Comparison of ENCODE assay signal across 8 cellular contexts in the genomic region with DNA sequence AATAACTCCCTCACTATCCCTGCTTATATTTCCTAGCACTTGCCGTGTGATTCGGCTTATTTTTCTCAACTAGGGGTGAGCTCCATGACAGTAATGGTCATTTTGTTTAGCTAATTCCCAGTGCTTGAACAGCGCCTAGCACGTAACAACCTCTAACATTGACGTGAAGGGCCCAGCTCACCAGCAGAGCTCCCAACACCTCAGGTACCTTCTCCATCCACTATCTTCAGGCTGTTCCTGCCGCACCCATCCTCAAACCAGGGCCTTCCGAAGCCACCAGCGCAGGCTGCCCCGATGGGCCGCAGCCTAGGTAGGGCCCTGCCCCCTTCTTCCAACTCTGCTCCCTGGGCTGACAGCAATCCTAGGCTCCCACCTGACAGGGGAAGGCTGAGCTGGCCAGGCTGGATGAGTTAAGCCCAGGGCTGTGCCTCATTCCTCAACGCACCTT. TPM values are rescaled to one million over a fixed set of nuclear protein-coding genes. Genes with fewer than 3 reads are reported as not detected.
A peak's percentile ranks its signal among the peaks of the same experiment; 100 is the strongest.
DNase-seq lines count a peak whose midpoint lies in the region; ATAC-seq and TF ChIP-seq lines count a peak whose summit lies in the region.

No MANE protein-coding gene starts in this region.

- peaks cover 0 to 45% of the 10 kb centered on the region in 2 donors for H3K36me3 ChIP-seq in gastroesophageal sphincter
- peaks cover 16 to 30% of the 10 kb centered on the region in 2 experiments for H3K36me3 ChIP-seq in trophoblast cell (ENCODE audit: control insufficient read depth in 1 of 2, insufficient read depth in 2 of 2, low read length in 2 of 2)

- no peak overlapping the region for H3K23ac ChIP-seq in trophoblast cell (ENCODE audit: low read length)

- no peaks in the 10 kb centered on the region for H3K27me3 Mint-ChIP-seq in activated CD8-positive, alpha-beta T cell treated with anti-CD3 and anti-CD28 coated beads for 36 hours

- peak overlapping the region; percentile 97 for H2AK5ac ChIP-seq in trophoblast cell (ENCODE audit: low read length)

- peak overlapping the region; percentile 49 for H3K4ac ChIP-seq in trophoblast cell (ENCODE audit: low read depth, low read length)

- H2BK120ac ChIP-seq in trophoblast cell (ENCODE audit: insufficient read depth, low read length, poor library complexity) = peak overlapping the region; percentile 34

- H3K4me1 ChIP-seq in gastroesophageal sphincter = peaks cover 0 to 37% (median 12%) of the 10 kb centered on the region in 3 donors
- H3K4me1 ChIP-seq in trophoblast cell (ENCODE audit: control insufficient read depth in 1 of 2, insufficient read depth in 2 of 2, low read length in 2 of 2) = peaks cover 4 to 7% of the 10 kb centered on the region in 2 experiments

- ATAC-seq in activated CD8-positive, alpha-beta T cell treated with anti-CD3 and anti-CD28 coated beads for 36 hours = no peak
- no peak for ATAC-seq in gastroesophageal sphincter

- H2BK12ac ChIP-seq in trophoblast cell (ENCODE audit: low read length) = no peak overlapping the region

- peak overlapping the region; percentile 78 for H4K8ac ChIP-seq in trophoblast cell (ENCODE audit: low read depth, low read length)

- WGBS in gastroesophageal sphincter (ENCODE audit: low coverage in 1 of 2), 2 donors = 0 to 20% methylated on average over 3 to 5 of the region's 11 CpGs
- WGBS in trophoblast cell (ENCODE audit: extremely low coverage, insufficient coverage, insufficient read length) = no CpG with 5 or more reads among the region's 11 CpGs

- H3K27me3 ChIP-seq in gastroesophageal sphincter = no peaks in the 10 kb centered on the region
- no peaks in the 10 kb centered on the region for H3K27me3 ChIP-seq in trophoblast cell (ENCODE audit: insufficient read depth, low read length)

- peaks cover 14% of the 10 kb centered on the region for H3K79me1 ChIP-seq in trophoblast cell (ENCODE audit: low read length)

- H3K27ac Mint-ChIP-seq in activated CD8-positive, alpha-beta T cell treated with anti-CD3 and anti-CD28 coated beads for 36 hours = peak overlapping the region; percentile 98

- H4K91ac ChIP-seq in trophoblast cell (ENCODE audit: low read depth, low read length) = peak overlapping the region; percentile 74

- CTCF ChIA-PET in HEK293T (lab: Yijun Ruan, JAX) = interaction anchor here (1.0 to 2.7 kb wide), 3 partner anchors 8 to 210 kb away, joined by 3 to 21 read pairs (median 6); no protein-coding TSS in a partner anchor
- CTCF ChIA-PET in activated CD8-positive, alpha-beta T cell treated with anti-CD3 and anti-CD28 coated beads for 36 hours (lab: Charles Lee) = interaction anchor here (0.9 to 2.8 kb wide), 5 partner anchors 10 to 459 kb away, joined by 3 to 35 read pairs (median 8); no protein-coding TSS in a partner anchor

- DNase-seq in HEK293T (ENCODE audit: extremely low spot score) (peak; percentile 43), trophoblast cell (no peak), GDM1 (lab: John Stamatoyannopoulos, UW) (no peak), globus pallidus (ENCODE audit: low spot score) (no peak), SKM-1 treated with dmso at 0.1 percent for 144 hours (lab: John Stamatoyannopoulos, UW; ENCODE audit: unreplicated experiment) (no peak), DMS79 (lab: John Stamatoyannopoulos, UW) (no peak)
- no peak for DNase-seq in activated CD8-positive, alpha-beta T cell treated with anti-CD3 and anti-CD28 coated beads for 36 hours

- H3K4me1 Mint-ChIP-seq in activated CD8-positive, alpha-beta T cell treated with anti-CD3 and anti-CD28 coated beads for 36 hours (ENCODE audit: low read depth) = peaks cover 38% of the 10 kb centered on the region

- peak overlapping the region; percentile 94 for H3K4me3 Mint-ChIP-seq in activated CD8-positive, alpha-beta T cell treated with anti-CD3 and anti-CD28 coated beads for 36 hours

- no peak for TF ChIP-seq CTCF in activated CD8-positive, alpha-beta T cell treated with anti-CD3 and anti-CD28 coated beads for 36 hours (IDR thresholded peaks at IDR 0.05)
- TF ChIP-seq CTCF in gastroesophageal sphincter (IDR thresholded peaks at IDR 0.05) = no peak

- TF ChIP-seq POLR2A in gastroesophageal sphincter (IDR thresholded peaks at IDR 0.05) = no peak

- peaks cover 51% of the 10 kb centered on the region for H3K36me3 Mint-ChIP-seq in activated CD8-positive, alpha-beta T cell treated with anti-CD3 and anti-CD28 coated beads for 36 hours (ENCODE audit: low read depth)

- H3K27ac ChIP-seq in gastroesophageal sphincter = peak overlapping the region; percentile 78 to 95 (median 91)
- peak overlapping the region; percentile 40 for H3K27ac ChIP-seq in trophoblast cell (ENCODE audit: low read depth, low read length)

- TF ChIP-seq EP300 in gastroesophageal sphincter (IDR thresholded peaks at IDR 0.05) = no peak

- H3K14ac ChIP-seq in trophoblast cell (ENCODE audit: low read length) = peak overlapping the region; percentile 56

- H3K4me2 ChIP-seq in trophoblast cell (ENCODE audit: low read length) = peak overlapping the region; percentile 66

- H2BK5ac ChIP-seq in trophoblast cell (ENCODE audit: low read depth, low read length, poor library complexity) = peak overlapping the region; percentile 28

- peak overlapping the region; percentile 68 for H3K9ac ChIP-seq in trophoblast cell (ENCODE audit: low read length)

- H3K9me3 ChIP-seq in gastroesophageal sphincter = no peaks in the 10 kb centered on the region
- peaks cover 5% of the 10 kb centered on the region for H3K9me3 ChIP-seq in trophoblast cell (ENCODE audit: insufficient read depth, low read depth, low read length)

- peak overlapping the region; percentile 68 for H2AFZ ChIP-seq in trophoblast cell (ENCODE audit: insufficient read depth, low read length, poor library complexity)

- H3K18ac ChIP-seq in trophoblast cell (ENCODE audit: low read length) = peak overlapping the region; percentile 79

- peak overlapping the region; percentile 45 for H4K12ac ChIP-seq in trophoblast cell (ENCODE audit: low read depth, low read length)

- no peaks in the 10 kb centered on the region for H3K9me3 Mint-ChIP-seq in activated CD8-positive, alpha-beta T cell treated with anti-CD3 and anti-CD28 coated beads for 36 hours

- intact Hi-C loops in activated CD8-positive, alpha-beta T cell treated with anti-CD3 and anti-CD28 coated beads for 36 hours (cut with micrococcal nuclease) = no loop called here

- H3K79me2 ChIP-seq in trophoblast cell (ENCODE audit: control insufficient read depth, insufficient read depth, low read length, poor library complexity) = peaks cover 15% of the 10 kb centered on the region

- H3K4me3 ChIP-seq in gastroesophageal sphincter (peak overlapping the region; percentile 71 to 83), trophoblast cell (ENCODE audit: low read depth, low read length) (peak overlapping the region; percentile 85)

- POLR2A ChIA-PET in HEK293T (lab: Yijun Ruan, JAX) = interaction anchor here (0.6 to 3.4 kb wide), 28 partner anchors 8 to 470 kb away, joined by 3 to 38 read pairs (median 6); a partner anchor contains a TSS
- POLR2A ChIA-PET in activated CD8-positive, alpha-beta T cell treated with anti-CD3 and anti-CD28 coated beads for 36 hours (lab: Charles Lee) = interaction anchor here (0.9 to 5.7 kb wide), 13 partner anchors 10 to 451 kb away, joined by 3 to 48 read pairs (median 3); a partner anchor contains a TSS

TF ChIP-seq in HEK293T, 16 proteins besides CTCF, POLR2A, EP300 and RAD21:
- TF ChIP-seq ELF4 (IDR thresholded peaks at IDR 0.05) (no peak), NFRKB (IDR thresholded peaks at IDR 0.05) (no peak), CTBP1 (IDR thresholded peaks at IDR 0.05; ENCODE audit: borderline replicate concordance) (no peak), FOXM1 (IDR thresholded peaks at IDR 0.05; ENCODE audit: borderline replicate concordance) (no peak), TARDBP (IDR thresholded peaks at IDR 0.05) (no peak), ZNF384 (IDR thresholded peaks at IDR 0.05) (no peak), FOXK2 (IDR thresholded peaks at IDR 0.05) (no peak), LEF1 (IDR thresholded peaks at IDR 0.05; ENCODE audit: borderline replicate concordance) (no peak), HDGF (IDR thresholded peaks at IDR 0.05; ENCODE audit: borderline replicate concordance) (no peak), FOXA1 (IDR thresholded peaks at IDR 0.05) (no peak), BHLHE40 (IDR thresholded peaks at IDR 0.05; ENCODE audit: borderline replicate concordance) (no peak)
- TF ChIP-seq, protein P1, sequence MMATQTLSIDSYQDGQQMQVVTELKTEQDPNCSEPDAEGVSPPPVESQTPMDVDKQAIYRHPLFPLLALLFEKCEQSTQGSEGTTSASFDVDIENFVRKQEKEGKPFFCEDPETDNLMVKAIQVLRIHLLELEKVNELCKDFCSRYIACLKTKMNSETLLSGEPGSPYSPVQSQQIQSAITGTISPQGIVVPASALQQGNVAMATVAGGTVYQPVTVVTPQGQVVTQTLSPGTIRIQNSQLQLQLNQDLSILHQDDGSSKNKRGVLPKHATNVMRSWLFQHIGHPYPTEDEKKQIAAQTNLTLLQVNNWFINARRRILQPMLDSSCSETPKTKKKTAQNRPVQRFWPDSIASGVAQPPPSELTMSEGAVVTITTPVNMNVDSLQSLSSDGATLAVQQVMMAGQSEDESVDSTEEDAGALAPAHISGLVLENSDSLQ (IDR thresholded peaks at IDR 0.05) = no peak

RNA-seq across cellular contexts. Expression of a gene that starts 0.8 kb away (rescaled TPM):
- 1,000 to 10,000 TPM; 3,057 to 3,069 TPM for total RNA-seq in activated CD8-positive, alpha-beta T cell treated with anti-CD3 and anti-CD28 coated beads for 36 hours
- 1,000 to 10,000 TPM in 3 of 4 donors, 100 to 1,000 TPM in 1; 845 to 2,591 (median 2,334) TPM for total RNA-seq in gastroesophageal sphincter
- 2,884 and 3,138 TPM in 2 replicates for polyA plus RNA-seq in trophoblast cell (2013)
